9 cellular contexts compared by ENCODE assay signal in the genomic region with DNA sequence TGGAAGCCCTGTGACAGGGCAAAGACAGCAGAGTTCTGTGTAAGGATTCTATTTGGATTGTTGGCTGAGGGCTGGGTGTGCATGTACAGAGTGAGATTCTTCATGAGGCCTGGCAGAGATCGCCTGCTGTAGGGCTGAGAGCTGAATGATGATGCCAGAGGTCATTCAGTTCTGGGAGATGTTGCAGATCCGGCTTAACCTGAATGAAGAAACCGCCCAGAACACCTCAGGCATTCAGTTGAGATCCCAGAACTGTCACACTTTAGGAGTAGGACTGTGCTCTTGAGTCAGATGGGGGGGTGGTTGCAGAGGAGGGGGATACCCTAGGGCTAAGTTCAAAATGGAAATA. TPM values are rescaled to one million over a fixed set of nuclear protein-coding genes. Genes with fewer than 3 reads are reported as not detected.
DNase-seq lines count a peak whose midpoint lies in the region; ATAC-seq, FAIRE-seq and TF ChIP-seq lines count a peak whose summit lies in the region.
"Had no signal": no experiment of that assay in that cellular context is flagged by ENCODE, and none has a peak within 500 bp of the region (broad histone marks: within the 10 kb centered on the region; RNA-seq: fewer than 3 reads in every experiment).

No MANE protein-coding gene starts in this region.

- peak overlapping the region; percentile 85 for H3K27ac ChIP-seq in DND-41 (ENCODE audit: low read length)
- peak overlapping the region; percentile 55; the same call in 1 of the 2 replicates for H3K27ac ChIP-seq in MM.1S (ENCODE audit: low read length)
- H3K27ac ChIP-seq: GM23248, HL-60 had no signal

- H3K36me3 Mint-ChIP-seq in natural killer cell = no peaks in the 10 kb centered on the region

- H4K20me1 ChIP-seq in DND-41 (ENCODE audit: insufficient read depth, low read length) (peaks cover 4% of the 10 kb centered on the region; the same call in 1 of the 2 replicates), MM.1S (ENCODE audit: insufficient read depth, low read length) (no peaks in the 10 kb centered on the region)

- DNase-seq in DND-41 (no peak), MM.1S (no peak), bronchial epithelial cell (ENCODE audit: low read depth) (peak; percentile 90), natural killer cell (no peak), NCI-H2081 treated with DMSO at 0.1 percent for 48 hours (lab: John Stamatoyannopoulos, UW) (no peak), COLO829 (ENCODE audit: low spot score) (no peak)
- DNase-seq in stimulated activated CD4-positive, alpha-beta T cell treated with anti-CD3 and anti-CD28 coated beads, Interleukin-4, amount 100 ng/mL, for 1 hour = no peak
- DNase-seq: GM23248 had no signal

- H3K4me3 Mint-ChIP-seq in natural killer cell = peak overlapping the region; percentile 86

- H3K4me1 ChIP-seq in DND-41 (ENCODE audit: insufficient read depth, low read length) = peaks cover 99% of the 10 kb centered on the region
- H3K4me1 ChIP-seq in MM.1S (ENCODE audit: low read length) = peaks cover 37% of the 10 kb centered on the region

- H3K79me2 ChIP-seq in DND-41 (ENCODE audit: insufficient read depth, low read length) = peaks cover 99% of the 10 kb centered on the region
- no peaks in the 10 kb centered on the region for H3K79me2 ChIP-seq in MM.1S (ENCODE audit: low read length)

- TF ChIP-seq CTCF in DND-41 (IDR thresholded peaks at IDR 0.05; ENCODE audit: borderline replicate concordance, extremely low read depth, low read length, poor library complexity, severe bottlenecking) (no peak), MM.1S (IDR thresholded peaks at IDR 0.05; ENCODE audit: low read length) (no peak), bronchial epithelial cell (IDR thresholded peaks at IDR 0.05; ENCODE audit: insufficient read depth, low read length, severe bottlenecking) (no peak), natural killer cell (IDR thresholded peaks at IDR 0.05) (no peak)

- FAIRE-seq in bronchial epithelial cell (lab: Jason Lieb, UNC) = no peak

- H3K4me3 ChIP-seq in DND-41 (ENCODE audit: low read depth in 1 of 2, low read length in 2 of 2) (no peak overlapping the region), MM.1S (ENCODE audit: low read length) (no peak overlapping the region), bronchial epithelial cell (ENCODE audit: low read depth, low read length) (no peak overlapping the region)
- H3K4me3 ChIP-seq: GM23248 had no signal

- peak overlapping the region; percentile 37 for H3K4me2 ChIP-seq in DND-41 (ENCODE audit: insufficient read depth, low read length)
- peak overlapping the region; percentile 72 for H3K4me2 ChIP-seq in MM.1S (ENCODE audit: low read depth, low read length)

- H3K27me3 ChIP-seq in DND-41 (ENCODE audit: insufficient read depth, low read length, poor library complexity) = no peaks in the 10 kb centered on the region
- no peaks in the 10 kb centered on the region for H3K27me3 ChIP-seq in MM.1S (replicated peaks; ENCODE audit: insufficient read depth, low read length)
- H3K27me3 ChIP-seq in bronchial epithelial cell (ENCODE audit: control insufficient read depth, insufficient read depth, low read length) = no peaks in the 10 kb centered on the region

- H3K4me1 Mint-ChIP-seq in natural killer cell = peaks cover 76 to 81% of the 10 kb centered on the region in 2 donors

- ATAC-seq in DND-41 (ENCODE audit: insufficient read depth, low read depth) (no peak), natural killer cell (no peak)

- peak overlapping the region; percentile 84 to 93 for H3K27ac Mint-ChIP-seq in natural killer cell

- H3F3A ChIP-seq in MM.1S (ENCODE audit: insufficient read depth, low read length) = peaks cover 19% of the 10 kb centered on the region

- H3K9me3 ChIP-seq in DND-41 (ENCODE audit: insufficient read depth, low read length, severe bottlenecking) (no peaks in the 10 kb centered on the region), MM.1S (replicated peaks; ENCODE audit: insufficient read depth, low read length) (no peaks in the 10 kb centered on the region)

- peak overlapping the region; percentile 33 for H3K9ac ChIP-seq in DND-41 (ENCODE audit: low read depth, low read length)
- H3K9ac ChIP-seq in MM.1S (ENCODE audit: low read length) = no peak overlapping the region
- H3K9ac ChIP-seq: GM23248 had no signal

- no peaks in the 10 kb centered on the region for H3K9me2 ChIP-seq in MM.1S (replicated peaks; ENCODE audit: insufficient read depth, low read length)

- H2AFZ ChIP-seq in DND-41 (ENCODE audit: low read depth, low read length) (no peak overlapping the region), MM.1S (ENCODE audit: low read length) (no peak overlapping the region)
- H2AFZ ChIP-seq: GM23248 had no signal

- intact Hi-C loops in natural killer cell (cut with micrococcal nuclease) = no loop called here

- no peaks in the 10 kb centered on the region for H3K9me3 Mint-ChIP-seq in natural killer cell

- H3K36me3 ChIP-seq in DND-41 (ENCODE audit: insufficient read depth, low read length) (no peaks in the 10 kb centered on the region), MM.1S (replicated peaks; ENCODE audit: insufficient read depth, low read length) (no peaks in the 10 kb centered on the region), bronchial epithelial cell (ENCODE audit: control insufficient read depth, insufficient read depth, low read length) (no peaks in the 10 kb centered on the region)

- H3K27me3 Mint-ChIP-seq in natural killer cell (ENCODE audit: low read depth in 2 of 2) = no peaks in the 10 kb centered on the region

RNA-seq across cellular contexts. Expression of gene EVL, which starts 5.8 kb away (rescaled TPM):
- 6.1 and 6.4 TPM in 2 replicates for total RNA-seq in bronchial epithelial cell
- total RNA-seq in natural killer cell = 1,000 to 10,000 TPM in 1 of 3 donors, 100 to 1,000 TPM in 2; 882 to 1,108 (median 986) TPM

Comparison
In these comparisons a context has a peak if more than half of its experiments do, and no peak if none do; other contexts are left out.
1. RNA of gene EVL, which starts 5.8 kb away (total RNA-seq): 882 to 1,108 TPM in natural killer cell; 6.1 to 6.4 TPM in bronchial epithelial cell; every median in the first group is over 100 times any median in the second.